In genomic region chr18:76821356-76821874, GRCh38 we compare ENCODE assay signal across 8 cellular contexts. TPM values are rescaled to one million over a fixed set of nuclear protein-coding genes. Genes with fewer than 3 reads are reported as not detected.
DNase-seq lines count a peak whose midpoint lies in the region; ATAC-seq and TF ChIP-seq lines count a peak whose summit lies in the region.

No MANE protein-coding gene starts in this region.

- H2AFZ ChIP-seq in smooth muscle cell (ENCODE audit: low read depth) = peak overlapping the region; percentile 91

- in situ Hi-C loops in HAP-1 (cut with MboI; ENCODE audit: low sequenced_read_pairs) = no loop called here

- peak overlapping the region; percentile 91 for H3K9ac ChIP-seq in smooth muscle cell (ENCODE audit: low read depth)

- H3K79me2 ChIP-seq in smooth muscle cell (ENCODE audit: low read depth) = peaks cover 75% of the 10 kb centered on the region

- peak overlapping the region; percentile 91 for H3K4me2 ChIP-seq in smooth muscle cell

- peak overlapping the region; percentile 91 for H3K27ac ChIP-seq in CD4-positive, alpha-beta T cell (ENCODE audit: low read depth, low read length)
- peak overlapping the region; percentile 99 for H3K27ac ChIP-seq in left ventricle myocardium inferior (replicated peaks)
- H3K27ac ChIP-seq in smooth muscle cell (ENCODE audit: low read depth) = peak overlapping the region; percentile 78

- H3K27me3 ChIP-seq in CD4-positive, alpha-beta T cell (ENCODE audit: control insufficient read depth, insufficient read depth, low read length) = no peaks in the 10 kb centered on the region
- H3K27me3 ChIP-seq in HAP-1 (ENCODE audit: low read depth) = no peaks in the 10 kb centered on the region
- no peaks in the 10 kb centered on the region for H3K27me3 ChIP-seq in left ventricle myocardium inferior (ENCODE audit: low read depth)
- H3K27me3 ChIP-seq in smooth muscle cell (ENCODE audit: low read depth) = no peaks in the 10 kb centered on the region

- peaks cover 29% of the 10 kb centered on the region for H4K20me1 ChIP-seq in smooth muscle cell (ENCODE audit: low read depth)

- no peaks in the 10 kb centered on the region for H3F3A ChIP-seq in smooth muscle cell (ENCODE audit: low read depth)

- H3K27ac Mint-ChIP-seq in CD4-positive, alpha-beta T cell = peak overlapping the region; percentile 96
- H3K27ac Mint-ChIP-seq in activated CD4-positive, alpha-beta memory T cell treated with anti-CD3 and anti-CD28 coated beads, Interleukin-2, amount 10 ng/mL, durations not matched to agents 7 days and 5 days = peak overlapping the region; percentile 86

- no peak for DNase-seq in CD4-positive, alpha-beta T cell
- DNase-seq in HAP-1 (ENCODE audit: low spot score in 2 of 2) = no peak
- no peak for DNase-seq in activated CD4-positive, alpha-beta memory T cell treated with anti-CD3 and anti-CD28 coated beads, Interleukin-2, amount 10 ng/mL, durations not matched to agents 7 days and 5 days
- DNase-seq in left ventricle myocardium inferior = no peak
- no peak for DNase-seq in smooth muscle cell (lab: John Stamatoyannopoulos, UW; ENCODE audit: unreplicated experiment)
- DNase-seq in SHP77 treated with DMSO at 0.1 percent for 48 hours (lab: John Stamatoyannopoulos, UW) = no peak

- no peaks in the 10 kb centered on the region for H3K9me3 Mint-ChIP-seq in CD4-positive, alpha-beta T cell
- H3K9me3 Mint-ChIP-seq in activated CD4-positive, alpha-beta memory T cell treated with anti-CD3 and anti-CD28 coated beads, Interleukin-2, amount 10 ng/mL, durations not matched to agents 7 days and 5 days = no peaks in the 10 kb centered on the region

- no peaks in the 10 kb centered on the region for H3K9me3 ChIP-seq in CD4-positive, alpha-beta T cell (ENCODE audit: control insufficient read depth, low read length)
- H3K9me3 ChIP-seq in HAP-1 (no peaks in the 10 kb centered on the region), left ventricle myocardium inferior (replicated peaks) (no peaks in the 10 kb centered on the region), smooth muscle cell (replicated peaks; ENCODE audit: low read depth) (no peaks in the 10 kb centered on the region)

- H3K4me3 ChIP-seq in HAP-1 (peak overlapping the region; percentile 77), left ventricle myocardium inferior (peak overlapping the region; percentile 96), smooth muscle cell (peak overlapping the region; percentile 99)

- peaks cover 23% of the 10 kb centered on the region for H3K36me3 Mint-ChIP-seq in CD4-positive, alpha-beta T cell (ENCODE audit: low read depth)
- peaks cover 28% of the 10 kb centered on the region for H3K36me3 Mint-ChIP-seq in activated CD4-positive, alpha-beta memory T cell treated with anti-CD3 and anti-CD28 coated beads, Interleukin-2, amount 10 ng/mL, durations not matched to agents 7 days and 5 days (ENCODE audit: low read depth)

- no peak for ATAC-seq in CD4-positive, alpha-beta T cell (ENCODE audit: poor library complexity)
- no peak for ATAC-seq in GM21390 (IDR thresholded peaks at IDR 0.05; ENCODE audit: unreplicated experiment)
- no peak for ATAC-seq in HG02763 (IDR thresholded peaks at IDR 0.05; ENCODE audit: unreplicated experiment)

- no peaks in the 10 kb centered on the region for H3K27me3 Mint-ChIP-seq in CD4-positive, alpha-beta T cell
- no peaks in the 10 kb centered on the region for H3K27me3 Mint-ChIP-seq in activated CD4-positive, alpha-beta memory T cell treated with anti-CD3 and anti-CD28 coated beads, Interleukin-2, amount 10 ng/mL, durations not matched to agents 7 days and 5 days

- H3K4me1 ChIP-seq in HAP-1 (peaks cover 13% of the 10 kb centered on the region), left ventricle myocardium inferior (peaks cover 43% of the 10 kb centered on the region), smooth muscle cell (ENCODE audit: low read depth) (peaks cover 15% of the 10 kb centered on the region)

- H3K4me3 Mint-ChIP-seq in CD4-positive, alpha-beta T cell = peak overlapping the region; percentile 96
- peak overlapping the region; percentile 72 for H3K4me3 Mint-ChIP-seq in activated CD4-positive, alpha-beta memory T cell treated with anti-CD3 and anti-CD28 coated beads, Interleukin-2, amount 10 ng/mL, durations not matched to agents 7 days and 5 days

- 4% methylated on average over 12 of the region's 12 CpGs for WGBS in smooth muscle cell (ENCODE audit: low lambda C conversion rate)

- CTCF ChIA-PET in CD4-positive, alpha-beta T cell (lab: Charles Lee) = interaction anchor here (4.2 kb wide), 1 partner anchor 19 kb away, joined by 27 read pairs; no protein-coding TSS in a partner anchor
- CTCF ChIA-PET in activated CD4-positive, alpha-beta memory T cell treated with anti-CD3 and anti-CD28 coated beads, Interleukin-2, amount 10 ng/mL, durations not matched to agents 7 days and 5 days (lab: Charles Lee) = interaction anchor here (1.0 to 6.6 kb wide), 3 partner anchors 19 to 161 kb away, joined by 3 to 79 read pairs (median 5); no protein-coding TSS in a partner anchor

- POLR2A ChIA-PET in CD4-positive, alpha-beta T cell (lab: Charles Lee) = interaction anchor here (1.2 to 2.3 kb wide), 3 partner anchors 9 to 100 kb away, joined by 5 to 12 read pairs (median 7); no protein-coding TSS in a partner anchor
- POLR2A ChIA-PET in activated CD4-positive, alpha-beta memory T cell treated with anti-CD3 and anti-CD28 coated beads, Interleukin-2, amount 10 ng/mL, durations not matched to agents 7 days and 5 days (lab: Charles Lee) = interaction anchor here (0.6 to 2.9 kb wide), 15 partner anchors 9 to 1721 kb away, joined by 3 to 9 read pairs (median 4); partner anchors contain the start of gene MBP

- peaks cover 64% of the 10 kb centered on the region for H3K4me1 Mint-ChIP-seq in CD4-positive, alpha-beta T cell (ENCODE audit: low read depth)
- peaks cover 47% of the 10 kb centered on the region for H3K4me1 Mint-ChIP-seq in activated CD4-positive, alpha-beta memory T cell treated with anti-CD3 and anti-CD28 coated beads, Interleukin-2, amount 10 ng/mL, durations not matched to agents 7 days and 5 days

- intact Hi-C loops in CD4-positive, alpha-beta T cell (cut with DNase I, micrococcal nuclease) = loop anchor here (2.0 to 10.0 kb wide), 4 partner anchors 19 to 1607 kb away; partner anchors contain the start of genes MBP (in 1 of the 2) and TSHZ1 (in 1 of the 2)
- intact Hi-C loops in left ventricle myocardium inferior (cut with micrococcal nuclease) = no loop called here

- H3K36me3 ChIP-seq in HAP-1 (replicated peaks) (peaks cover 5% of the 10 kb centered on the region), left ventricle myocardium inferior (peaks cover 1% of the 10 kb centered on the region), smooth muscle cell (ENCODE audit: low read depth) (no peaks in the 10 kb centered on the region)

- TF ChIP-seq CTCF in CD4-positive, alpha-beta T cell (IDR thresholded peaks at IDR 0.05) = no peak
- TF ChIP-seq CTCF in left ventricle myocardium inferior (IDR thresholded peaks at IDR 0.05; ENCODE audit: borderline replicate concordance) = no peak
- TF ChIP-seq CTCF in smooth muscle cell (IDR thresholded peaks at IDR 0.05; ENCODE audit: borderline replicate concordance, insufficient read depth, poor library complexity, severe bottlenecking) = no peak

RNA-seq across cellular contexts. Expression of gene ZNF236, which starts 0.9 kb away (rescaled TPM):
- 10 to 100 TPM; 25.7 to 27.9 TPM for total RNA-seq in CD4-positive, alpha-beta T cell
- total RNA-seq in activated CD4-positive, alpha-beta memory T cell treated with anti-CD3 and anti-CD28 coated beads, Interleukin-2, amount 10 ng/mL, durations not matched to agents 7 days and 5 days = 10 to 100 TPM; 17.9 to 20.2 TPM
- total RNA-seq in left ventricle myocardium inferior = 10.6 TPM
- total RNA-seq in smooth muscle cell = 6.2 and 6.8 TPM in 2 replicates
- polyA plus RNA-seq in smooth muscle cell = 4.1 and 5.5 TPM in 2 replicates
